7 cellular contexts compared by ENCODE assay signal in genomic region chr6:31070711-31071197, GRCh38. TPM values are rescaled to one million over a fixed set of nuclear protein-coding genes. Genes with fewer than 3 reads are reported as not detected.
DNase-seq lines count a peak whose midpoint lies in the region; ATAC-seq, FAIRE-seq and TF ChIP-seq lines count a peak whose summit lies in the region.

No MANE protein-coding gene starts in this region.

- peak; percentile 39 for DNase-seq in GM10266 (ENCODE audit: extremely low spot score)
- peak; percentile 4 for DNase-seq in NCI-H1092 (lab: John Stamatoyannopoulos, UW)
- DNase-seq in cardiac fibroblast (ENCODE audit: low read depth in 2 of 2) = peak; percentile 74 to 89
- no peak for DNase-seq in lower lobe of right lung
- no peak for DNase-seq in NOMO-1 (lab: John Stamatoyannopoulos, UW; ENCODE audit: unreplicated experiment in 2 of 2)
- no peak for DNase-seq in GM19239 (ENCODE audit: insufficient read length, low spot score)
- DNase-seq in epidermal melanocyte (ENCODE audit: insufficient read length, low spot score) = no peak

- peak; percentile 82 to 86 for ATAC-seq in lower lobe of right lung

- peaks cover 9% of the 10 kb centered on the region for H3K4me1 ChIP-seq in lower lobe of right lung

- H3K4me3 ChIP-seq in cardiac fibroblast (replicated peaks in 1 of 2; ENCODE audit: low read depth in 2 of 2, low read length in 2 of 2) (no peak overlapping the region), lower lobe of right lung (no peak overlapping the region)

- H3K36me3 ChIP-seq in lower lobe of right lung = no peaks in the 10 kb centered on the region

- TF ChIP-seq CTCF in GM10266 (IDR thresholded peaks at IDR 0.05; ENCODE audit: control insufficient read depth, insufficient read depth, low read depth, missing control alignments) = peak; percentile 53
- TF ChIP-seq CTCF in cardiac fibroblast (IDR thresholded peaks at IDR 0.05; ENCODE audit: low read depth, low read length) = peak; percentile 62
- TF ChIP-seq CTCF in lower lobe of right lung (IDR thresholded peaks at IDR 0.05) = peak; percentile 34

- no peaks in the 10 kb centered on the region for H3K27me3 ChIP-seq in lower lobe of right lung (ENCODE audit: low read depth)

- FAIRE-seq in GM19239 (lab: Jason Lieb, UNC) = no peak

- H3K9me3 ChIP-seq in lower lobe of right lung = no peaks in the 10 kb centered on the region

- intact Hi-C loops in lower lobe of right lung (cut with DNase I) = loop anchor here (10.0 kb wide), 1 partner anchor 156 kb away; the partner anchor contains the start of gene VARS2

- no peak overlapping the region for H3K27ac ChIP-seq in lower lobe of right lung

RNA-seq across cellular contexts. Expression of gene C6orf15, which starts 41.6 kb away (rescaled TPM):
- total RNA-seq in lower lobe of right lung = not detected

RNA-seq across cellular contexts. Expression of gene PSORS1C1, which starts 43.8 kb away (rescaled TPM):
- total RNA-seq in lower lobe of right lung = 10.5 TPM

RNA-seq across cellular contexts. Expression of gene CDSN, which starts 49.5 kb away (rescaled TPM):
- total RNA-seq in lower lobe of right lung = not detected

Comparison
In these comparisons a context has a peak if more than half of its experiments do, and no peak if none do; other contexts are left out.
1. DNase-seq: peak in GM10266 (single experiment), NCI-H1092 (single experiment) and cardiac fibroblast (2 of 2); none in lower lobe of right lung (single experiment), NOMO-1 (0 of 2), GM19239 (single experiment) and epidermal melanocyte (single experiment).
2. Peak in every context shown above with its lines, with median percentiles within 50 percentile points of each other: CTCF ChIP-seq.